In the genomic region with DNA sequence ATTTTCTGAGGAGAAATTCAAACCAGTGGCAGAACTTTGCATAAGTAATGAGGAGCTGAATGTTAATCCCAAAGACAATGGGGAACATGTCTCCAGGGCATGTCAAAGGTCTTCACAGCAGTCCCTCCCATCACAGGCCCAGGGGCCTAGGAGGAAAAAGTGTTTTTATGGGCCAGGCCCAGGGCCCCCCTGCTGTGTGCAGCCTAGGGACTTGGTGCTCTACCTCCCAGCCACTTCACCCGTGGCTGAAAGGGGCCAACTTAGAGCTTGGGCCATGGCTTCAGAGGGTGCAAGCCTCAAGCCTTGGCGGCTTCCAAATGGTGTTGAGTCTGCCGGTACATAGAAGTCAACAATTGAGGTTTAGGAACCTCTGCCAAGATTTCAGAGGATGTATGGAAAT, we compare ENCODE assay signal across 23 cellular contexts.
A peak's percentile ranks its signal among the peaks of the same experiment; 100 is the strongest.
DNase-seq lines count a peak whose midpoint lies in the region; ATAC-seq and TF ChIP-seq lines count a peak whose summit lies in the region.
"Had no signal": no experiment of that assay in that cellular context is flagged by ENCODE, and none has a peak within 500 bp of the region (broad histone marks: within the 10 kb centered on the region; RNA-seq: fewer than 3 reads in every experiment).

No MANE protein-coding gene starts in this region.

- H3K9me3 ChIP-seq in spleen: peaks cover 0 to 10% (median 0%) of the 10 kb centered on the region in 8 donors
- no peaks in the 10 kb centered on the region for H3K9me3 ChIP-seq in mucosa of descending colon
- H3K9me3 ChIP-seq: BE2C had no signal

- H3K36me3 Mint-ChIP-seq in osteocyte (ENCODE audit: unreplicated experiment): no peaks in the 10 kb centered on the region
- H3K36me3 Mint-ChIP-seq: CD14-positive monocyte; CD4-positive, alpha-beta memory T cell; CD4-positive, CD25-positive, alpha-beta regulatory T cell; CD8-positive, alpha-beta memory T cell had no signal

- no peaks in the 10 kb centered on the region for H3K27me3 ChIP-seq in spleen (replicated peaks in 1 of 7)
- H3K27me3 ChIP-seq: BE2C, BLaER1 had no signal

- no peak overlapping the region for H3K4me3 Mint-ChIP-seq in osteocyte (ENCODE audit: unreplicated experiment)
- H3K4me3 Mint-ChIP-seq: CD14-positive monocyte; CD4-positive, alpha-beta memory T cell; CD4-positive, CD25-positive, alpha-beta regulatory T cell; CD8-positive, alpha-beta memory T cell had no signal

- H3K4me1 Mint-ChIP-seq in osteocyte (ENCODE audit: unreplicated experiment): no peaks in the 10 kb centered on the region
- H3K4me1 Mint-ChIP-seq: CD14-positive monocyte; CD4-positive, alpha-beta memory T cell; CD4-positive, CD25-positive, alpha-beta regulatory T cell; CD8-positive, alpha-beta memory T cell had no signal

- H3K4me3 ChIP-seq in spleen (no peak overlapping the region), mucosa of descending colon (no peak overlapping the region)
- H3K4me3 ChIP-seq: BLaER1, GM12878 had no signal

- ATAC-seq in mucosa of descending colon (no peak), SK-N-SH treated with all-trans-retinoic acid at 6 μM for 48 hours (no peak)
- ATAC-seq: GM12878 had no signal

- WGBS in spleen, 5 donors: 74 to 95% (median 86%) methylated on average over 3 of the region's 3 CpGs

- no peak overlapping the region for H3K27ac ChIP-seq in spleen
- H3K27ac ChIP-seq: BLaER1 had no signal

- no peak overlapping the region for H3K27ac Mint-ChIP-seq in osteocyte (ENCODE audit: unreplicated experiment)
- H3K27ac Mint-ChIP-seq: CD14-positive monocyte; CD4-positive, alpha-beta memory T cell; CD4-positive, CD25-positive, alpha-beta regulatory T cell; CD8-positive, alpha-beta memory T cell had no signal

- no peaks in the 10 kb centered on the region for H3K9me3 Mint-ChIP-seq in osteocyte (ENCODE audit: unreplicated experiment)

- TF ChIP-seq CTCF in osteocyte (IDR thresholded peaks at IDR 0.05) (no peak), spleen (IDR thresholded peaks at IDR 0.05 in 8 of 11, conservative IDR thresholded peaks at IDR 0.05 in 3 of 11) (no peak), mucosa of descending colon (IDR thresholded peaks at IDR 0.05) (no peak)

- H3K4me1 ChIP-seq in spleen: no peaks in the 10 kb centered on the region
- H3K4me1 ChIP-seq in mucosa of descending colon (ENCODE audit: low read depth): no peaks in the 10 kb centered on the region
- H3K4me1 ChIP-seq: BE2C, BLaER1 had no signal

- intact Hi-C loops in spleen (cut with DNase I; ENCODE audit: low total_unique reads) (no loop called here), mucosa of descending colon (cut with DNase I, micrococcal nuclease) (no loop called here)

- H3K36me3 ChIP-seq in spleen (no peaks in the 10 kb centered on the region), mucosa of descending colon (ENCODE audit: low read depth) (no peaks in the 10 kb centered on the region)
- H3K36me3 ChIP-seq: BE2C, BLaER1 had no signal

- no peak for TF ChIP-seq POLR2A in spleen (IDR thresholded peaks at IDR 0.05)

- DNase-seq in osteocyte (ENCODE audit: extremely low spot score, unreplicated experiment) (peak; percentile 81), spleen (peak; percentile 39), mucosa of descending colon (no peak), hypothalamus (lab: John Stamatoyannopoulos, UW) (no peak)
- DNase-seq: 8988T; ACHN; BE2C; C1 segment of cervical spinal cord; CD4-positive, alpha-beta memory T cell; CD4-positive, CD25-positive, alpha-beta regulatory T cell; CD8-positive, alpha-beta memory T cell; COR-L47; DMS 273 treated with DMSO at 0.1 percent for 48 hours; DMS153; DMS53; DMS79; DND-41; EL; GDM1 had no signal

- H3K27me3 Mint-ChIP-seq in osteocyte (ENCODE audit: unreplicated experiment): no peaks in the 10 kb centered on the region
- H3K27me3 Mint-ChIP-seq: CD4-positive, alpha-beta memory T cell; CD4-positive, CD25-positive, alpha-beta regulatory T cell; CD8-positive, alpha-beta memory T cell had no signal

TF ChIP-seq in SK-N-SH treated with all-trans-retinoic acid at 6 μM for 48 hours, 23 proteins besides CTCF, POLR2A, EP300 and RAD21:
- TF ChIP-seq GLIS3 (CRISPR knock-in tag; IDR thresholded peaks at IDR 0.05) (no peak), ZNF565 (CRISPR knock-in tag; conservative IDR thresholded peaks at IDR 0.05; ENCODE audit: low read depth) (no peak), ZNF70 (CRISPR knock-in tag; IDR thresholded peaks at IDR 0.05) (no peak), BACH2 (CRISPR knock-in tag; IDR thresholded peaks at IDR 0.05; ENCODE audit: borderline replicate concordance) (no peak), ZNF8 (CRISPR knock-in tag; IDR thresholded peaks at IDR 0.05) (no peak), ZC3H10 (CRISPR knock-in tag; IDR thresholded peaks at IDR 0.05) (no peak), OSR1 (CRISPR knock-in tag; IDR thresholded peaks at IDR 0.05) (no peak), PPARA (CRISPR knock-in tag; IDR thresholded peaks at IDR 0.05; ENCODE audit: borderline replicate concordance) (no peak), CSDC2 (CRISPR knock-in tag; IDR thresholded peaks at IDR 0.05) (no peak), RARB (CRISPR knock-in tag; IDR thresholded peaks at IDR 0.05) (no peak), TCF4 (CRISPR knock-in tag; IDR thresholded peaks at IDR 0.05; ENCODE audit: borderline replicate concordance) (no peak), ESRRG (CRISPR knock-in tag; IDR thresholded peaks at IDR 0.05) (no peak), ISL1 (CRISPR knock-in tag; IDR thresholded peaks at IDR 0.05) (no peak), ZFP30 (CRISPR knock-in tag; IDR thresholded peaks at IDR 0.05) (no peak), SNAI2 (CRISPR knock-in tag; IDR thresholded peaks at IDR 0.05) (no peak), ZFP3 (CRISPR knock-in tag; IDR thresholded peaks at IDR 0.05) (no peak)
- TF ChIP-seq, protein P1, sequence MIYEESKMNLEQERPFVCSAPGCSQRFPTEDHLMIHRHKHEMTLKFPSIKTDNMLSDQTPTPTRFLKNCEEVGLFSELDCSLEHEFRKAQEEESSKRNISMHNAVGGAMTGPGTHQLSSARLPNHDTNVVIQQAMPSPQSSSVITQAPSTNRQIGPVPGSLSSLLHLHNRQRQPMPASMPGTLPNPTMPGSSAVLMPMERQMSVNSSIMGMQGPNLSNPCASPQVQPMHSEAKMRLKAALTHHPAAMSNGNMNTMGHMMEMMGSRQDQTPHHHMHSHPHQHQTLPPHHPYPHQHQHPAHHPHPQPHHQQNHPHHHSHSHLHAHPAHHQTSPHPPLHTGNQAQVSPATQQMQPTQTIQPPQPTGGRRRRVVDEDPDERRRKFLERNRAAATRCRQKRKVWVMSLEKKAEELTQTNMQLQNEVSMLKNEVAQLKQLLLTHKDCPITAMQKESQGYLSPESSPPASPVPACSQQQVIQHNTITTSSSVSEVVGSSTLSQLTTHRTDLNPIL (CRISPR knock-in tag; IDR thresholded peaks at IDR 0.05; ENCODE audit: low read depth): no peak
- TF ChIP-seq, protein P2, sequence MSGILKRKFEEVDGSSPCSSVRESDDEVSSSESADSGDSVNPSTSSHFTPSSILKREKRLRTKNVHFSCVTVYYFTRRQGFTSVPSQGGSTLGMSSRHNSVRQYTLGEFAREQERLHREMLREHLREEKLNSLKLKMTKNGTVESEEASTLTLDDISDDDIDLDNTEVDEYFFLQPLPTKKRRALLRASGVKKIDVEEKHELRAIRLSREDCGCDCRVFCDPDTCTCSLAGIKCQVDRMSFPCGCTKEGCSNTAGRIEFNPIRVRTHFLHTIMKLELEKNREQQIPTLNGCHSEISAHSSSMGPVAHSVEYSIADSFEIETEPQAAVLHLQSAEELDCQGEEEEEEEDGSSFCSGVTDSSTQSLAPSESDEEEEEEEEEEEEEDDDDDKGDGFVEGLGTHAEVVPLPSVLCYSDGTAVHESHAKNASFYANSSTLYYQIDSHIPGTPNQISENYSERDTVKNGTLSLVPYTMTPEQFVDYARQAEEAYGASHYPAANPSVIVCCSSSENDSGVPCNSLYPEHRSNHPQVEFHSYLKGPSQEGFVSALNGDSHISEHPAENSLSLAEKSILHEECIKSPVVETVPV (CRISPR knock-in tag; IDR thresholded peaks at IDR 0.05): no peak

Comparison
In these comparisons a context has a peak if more than half of its experiments do, and no peak if none do; other contexts are left out.
1. DNase-seq: peak in osteocyte (single experiment) and spleen (single experiment); none in mucosa of descending colon (0 of 3) and hypothalamus (0 of 51).